Comparison of ENCODE assay signal across 8 cellular contexts in the genomic region with DNA sequence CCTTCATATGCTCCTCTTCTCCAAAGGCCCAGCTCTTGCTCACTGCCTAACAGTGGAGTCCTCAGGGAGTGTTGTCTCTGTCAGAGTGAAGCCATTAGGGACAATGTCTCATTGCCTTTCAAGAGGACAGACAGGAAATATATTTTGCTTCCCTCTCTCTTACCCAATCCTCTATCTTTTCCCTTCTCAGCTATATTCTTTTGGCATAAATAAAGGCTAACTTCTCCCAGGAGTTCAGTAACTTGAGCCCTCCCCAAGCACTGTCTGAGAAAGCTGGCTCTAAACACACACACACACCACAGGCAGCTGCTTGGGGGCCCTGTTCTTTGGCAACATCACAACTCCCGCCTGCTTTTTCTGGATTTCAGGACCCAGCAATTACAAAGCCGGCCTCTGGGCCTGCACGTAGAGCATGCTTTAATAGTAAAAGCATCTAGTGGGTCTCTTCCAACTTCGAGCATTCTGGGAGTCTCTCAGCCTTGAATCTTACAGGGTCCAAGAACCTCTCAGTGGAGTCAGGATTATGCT. TPM values are rescaled to one million over a fixed set of nuclear protein-coding genes. Genes with fewer than 3 reads are reported as not detected.
DNase-seq lines count a peak whose midpoint lies in the region; ATAC-seq and TF ChIP-seq lines count a peak whose summit lies in the region.
"Had no signal": no experiment of that assay in that cellular context is flagged by ENCODE, and none has a peak within 500 bp of the region (broad histone marks: within the 10 kb centered on the region; RNA-seq: fewer than 3 reads in every experiment).

No MANE protein-coding gene starts in this region.

- WGBS in esophagus muscularis mucosa, result 46% methylated on average over 4 of the region's 4 CpGs

- H3K4me1 Mint-ChIP-seq in activated T-helper 17 cell treated with anti-CD3 and anti-CD28 coated beads, Interleukin-2, amount 50 U/mL, for 72 hours, result peaks cover 9% of the 10 kb centered on the region

- no peak overlapping the region for H3K27ac Mint-ChIP-seq in activated T-helper 17 cell treated with anti-CD3 and anti-CD28 coated beads, Interleukin-2, amount 50 U/mL, for 72 hours

- ATAC-seq in GM21367 (IDR thresholded peaks at IDR 0.05; ENCODE audit: unreplicated experiment), result no peak
- ATAC-seq in HG02678 (IDR thresholded peaks at IDR 0.05; ENCODE audit: unreplicated experiment), result no peak
- no peak for ATAC-seq in activated T-helper 17 cell treated with anti-CD3 and anti-CD28 coated beads, Interleukin-2, amount 50 U/mL, for 72 hours (replicated peaks)

- H3K36me3 ChIP-seq in esophagus muscularis mucosa, result no peaks in the 10 kb centered on the region
- H3K36me3 ChIP-seq: neutrophil had no signal

- H3K27me3 ChIP-seq in esophagus muscularis mucosa, result no peaks in the 10 kb centered on the region
- H3K27me3 ChIP-seq: neutrophil had no signal

- no peak overlapping the region for H3K4me3 Mint-ChIP-seq in activated T-helper 17 cell treated with anti-CD3 and anti-CD28 coated beads, Interleukin-2, amount 50 U/mL, for 72 hours

- H3K9me3 Mint-ChIP-seq in activated T-helper 17 cell treated with anti-CD3 and anti-CD28 coated beads, Interleukin-2, amount 50 U/mL, for 72 hours, result no peaks in the 10 kb centered on the region

- peaks cover 5% of the 10 kb centered on the region for H3K36me3 Mint-ChIP-seq in activated T-helper 17 cell treated with anti-CD3 and anti-CD28 coated beads, Interleukin-2, amount 50 U/mL, for 72 hours (ENCODE audit: low read depth)

- H3K27ac ChIP-seq in esophagus muscularis mucosa (replicated peaks in 1 of 4), result peak overlapping the region; percentile 56 to 74 (median 68)
- H3K27ac ChIP-seq: neutrophil had no signal

- TF ChIP-seq CTCF in esophagus muscularis mucosa (IDR thresholded peaks at IDR 0.05), result peak in 1 of 3 experiments; percentile 14

- H3K9me3 ChIP-seq in esophagus muscularis mucosa, result no peaks in the 10 kb centered on the region
- H3K9me3 ChIP-seq: neutrophil had no signal

- no peak for TF ChIP-seq POLR2A in esophagus muscularis mucosa (IDR thresholded peaks at IDR 0.05; ENCODE audit: low read depth)

- peaks cover 0 to 38% (median 33%) of the 10 kb centered on the region in 4 donors for H3K4me1 ChIP-seq in esophagus muscularis mucosa

- H3K27me3 Mint-ChIP-seq in activated T-helper 17 cell treated with anti-CD3 and anti-CD28 coated beads, Interleukin-2, amount 50 U/mL, for 72 hours, result peaks cover 31% of the 10 kb centered on the region

- H3K4me3 ChIP-seq in esophagus muscularis mucosa, result no peak overlapping the region

- intact Hi-C loops in esophagus muscularis mucosa (cut with DNase I), result no loop called here

- TF ChIP-seq EP300 in esophagus muscularis mucosa (IDR thresholded peaks at IDR 0.05), result no peak

- peak; percentile 71 for DNase-seq in NCI-H2171 treated with DMSO at 0.1 percent for 48 hours (lab: John Stamatoyannopoulos, UW)
- DNase-seq in esophagus muscularis mucosa (ENCODE audit: extremely low spot score), result no peak
- peak; percentile 73 for DNase-seq in mucosa of gallbladder (ENCODE audit: low spot score)
- peak; percentile 74 for DNase-seq in ureter (ENCODE audit: low spot score)

RNA-seq across cellular contexts. Expression of a gene that starts 34.7 kb away (rescaled TPM):
- 100 to 1,000 TPM; 261 to 336 (median 303) TPM for total RNA-seq in esophagus muscularis mucosa
- 67.8 TPM for total RNA-seq in mucosa of gallbladder
- total RNA-seq in ureter, result 54.7 TPM
- total RNA-seq in activated T-helper 17 cell treated with anti-CD3 and anti-CD28 coated beads, Interleukin-2, amount 50 U/mL, for 72 hours, result not detected

RNA-seq across cellular contexts. Expression of a gene that starts 58.0 kb away (rescaled TPM):
- total RNA-seq in esophagus muscularis mucosa, result not detected
- total RNA-seq in mucosa of gallbladder, result not detected
- not detected for total RNA-seq in ureter
- not detected for total RNA-seq in activated T-helper 17 cell treated with anti-CD3 and anti-CD28 coated beads, Interleukin-2, amount 50 U/mL, for 72 hours

Comparison
In these comparisons a context has a peak if more than half of its experiments do, and no peak if none do; other contexts are left out.
1. RNA of a gene that starts 34.7 kb away (total RNA-seq): 261 to 336 TPM in esophagus muscularis mucosa, 67.8 TPM in mucosa of gallbladder (single experiment) and 54.7 TPM in ureter (single experiment); not detected in activated T-helper 17 cell treated with anti-CD3 and anti-CD28 coated beads, Interleukin-2, amount 50 U/mL, for 72 hours; every median in the first group is over 10 times any median in the second.